In the genomic region with DNA sequence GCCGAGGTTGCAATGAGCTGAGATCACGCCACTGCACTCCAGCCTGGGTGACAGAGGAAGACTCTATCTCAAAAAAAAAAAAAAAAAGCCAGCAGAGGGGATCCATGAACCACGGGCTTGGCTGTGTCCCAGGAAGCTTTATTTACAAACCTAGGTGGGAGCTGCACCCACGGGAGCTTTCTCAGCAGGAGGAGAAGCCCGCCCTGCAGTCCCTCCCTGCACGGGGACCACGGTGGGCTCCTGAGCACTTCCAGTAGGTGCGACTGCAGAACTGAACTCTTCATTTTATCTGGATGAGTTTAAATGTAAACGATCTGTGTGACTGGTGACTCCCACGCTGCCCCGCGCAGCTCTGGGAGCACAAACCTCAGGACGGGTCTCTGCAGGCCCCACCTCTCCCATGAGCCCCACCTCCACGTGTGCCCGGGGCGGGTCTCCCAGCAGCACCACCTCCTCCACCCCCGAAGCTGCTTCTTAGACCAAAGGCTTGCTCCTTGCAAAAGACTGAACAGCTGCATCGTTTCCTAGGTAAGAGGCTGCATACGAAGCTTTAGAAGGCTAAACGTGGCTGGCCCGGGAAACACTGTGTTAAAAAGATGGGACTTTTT, we compare ENCODE assay signal across 17 cellular contexts.
DNase-seq lines count a peak whose midpoint lies in the region; ATAC-seq, FAIRE-seq and TF ChIP-seq lines count a peak whose summit lies in the region.
"Had no signal": no experiment of that assay in that cellular context is flagged by ENCODE, and none has a peak within 500 bp of the region (broad histone marks: within the 10 kb centered on the region; RNA-seq: fewer than 3 reads in every experiment).

No MANE protein-coding gene starts in this region.

- no peak overlapping the region for H2BK120ac ChIP-seq in mesendoderm (ENCODE audit: low read depth, low read length)

- no peaks in the 10 kb centered on the region for H3K36me3 ChIP-seq in HEK293 (ENCODE audit: control insufficient read depth in 2 of 2, insufficient read depth in 1 of 2, low read length in 2 of 2)
- no peaks in the 10 kb centered on the region for H3K36me3 ChIP-seq in K562 (ENCODE audit: control insufficient read depth, insufficient read depth, low read length)
- H3K36me3 ChIP-seq in mesendoderm (ENCODE audit: control insufficient read depth, insufficient read depth, low read length) = no peaks in the 10 kb centered on the region

- TF ChIP-seq EP300 in K562 (IDR thresholded peaks at IDR 0.05; ENCODE audit: low read length) = no peak

- H3K27ac Mint-ChIP-seq in activated CD4-positive, alpha-beta memory T cell treated with anti-CD3 and anti-CD28 coated beads for 36 hours = no peak overlapping the region
- H3K27ac Mint-ChIP-seq in activated CD4-positive, alpha-beta memory T cell treated with anti-CD3 and anti-CD28 coated beads, Interleukin-2, amount 10 ng/mL, durations not matched to agents 7 days and 5 days = no peak overlapping the region
- H3K27ac Mint-ChIP-seq: activated naive CD8-positive, alpha-beta T cell; CD4-positive, alpha-beta T cell had no signal

- H3K9me3 Mint-ChIP-seq in activated CD4-positive, alpha-beta memory T cell treated with anti-CD3 and anti-CD28 coated beads for 36 hours = peaks cover 6% of the 10 kb centered on the region
- peaks cover 7% of the 10 kb centered on the region for H3K9me3 Mint-ChIP-seq in activated CD4-positive, alpha-beta memory T cell treated with anti-CD3 and anti-CD28 coated beads, Interleukin-2, amount 10 ng/mL, durations not matched to agents 7 days and 5 days
- H3K9me3 Mint-ChIP-seq: CD4-positive, alpha-beta T cell had no signal

- no peak overlapping the region for H3K4ac ChIP-seq in mesendoderm (ENCODE audit: low read depth, low read length)

- no peak overlapping the region for H3K56ac ChIP-seq in mesendoderm (ENCODE audit: low read length)

- no peaks in the 10 kb centered on the region for H3K79me1 ChIP-seq in mesendoderm (ENCODE audit: low read length)

- no peak overlapping the region for H3K18ac ChIP-seq in mesendoderm (ENCODE audit: low read length)

- no peaks in the 10 kb centered on the region for H3K9me3 ChIP-seq in HEK293 (ENCODE audit: control insufficient read depth, insufficient read depth, low read depth, low read length)
- no peaks in the 10 kb centered on the region for H3K9me3 ChIP-seq in K562 (replicated peaks; ENCODE audit: control insufficient read depth, insufficient read depth, low read depth, low read length)
- H3K9me3 ChIP-seq: mucosa of descending colon had no signal

- H3K4me2 ChIP-seq in K562 (ENCODE audit: insufficient read depth, low read length) (no peak overlapping the region), mesendoderm (ENCODE audit: low read length) (no peak overlapping the region)

- no peak for TF ChIP-seq POLR2A in K562 (conservative IDR thresholded peaks at IDR 0.05)

- H2AK5ac ChIP-seq in mesendoderm (ENCODE audit: low read length) = no peak overlapping the region

- no peak overlapping the region for H3K4me3 Mint-ChIP-seq in activated CD4-positive, alpha-beta memory T cell treated with anti-CD3 and anti-CD28 coated beads for 36 hours
- no peak overlapping the region for H3K4me3 Mint-ChIP-seq in activated CD4-positive, alpha-beta memory T cell treated with anti-CD3 and anti-CD28 coated beads, Interleukin-2, amount 10 ng/mL, durations not matched to agents 7 days and 5 days
- H3K4me3 Mint-ChIP-seq: activated naive CD8-positive, alpha-beta T cell; CD4-positive, alpha-beta T cell had no signal

- H3K36me3 Mint-ChIP-seq in activated CD4-positive, alpha-beta memory T cell treated with anti-CD3 and anti-CD28 coated beads for 36 hours = no peaks in the 10 kb centered on the region
- H3K36me3 Mint-ChIP-seq in activated CD4-positive, alpha-beta memory T cell treated with anti-CD3 and anti-CD28 coated beads, Interleukin-2, amount 10 ng/mL, durations not matched to agents 7 days and 5 days (ENCODE audit: low read depth) = no peaks in the 10 kb centered on the region
- H3K36me3 Mint-ChIP-seq: activated naive CD8-positive, alpha-beta T cell; brain had no signal

- in situ Hi-C loops in K562 (cut with MboI) = loop anchor here (10.0 kb wide), 1 partner anchor 968 kb away; no protein-coding TSS in a partner anchor

- H2BK5ac ChIP-seq in mesendoderm (ENCODE audit: low read length) = no peak overlapping the region

- TF ChIP-seq RAD21 in K562 (CRISPR knock-in tag; conservative IDR thresholded peaks at IDR 0.05 in 1 of 2, IDR thresholded peaks at IDR 0.05 in 1 of 2) = no peak

- no peak overlapping the region for H2AFZ ChIP-seq in K562 (ENCODE audit: low read depth, low read length)

- no peaks in the 10 kb centered on the region for H3K4me1 Mint-ChIP-seq in activated CD4-positive, alpha-beta memory T cell treated with anti-CD3 and anti-CD28 coated beads for 36 hours (ENCODE audit: low read depth)
- no peaks in the 10 kb centered on the region for H3K4me1 Mint-ChIP-seq in activated CD4-positive, alpha-beta memory T cell treated with anti-CD3 and anti-CD28 coated beads, Interleukin-2, amount 10 ng/mL, durations not matched to agents 7 days and 5 days

- no peak overlapping the region for H3K9ac ChIP-seq in K562 (ENCODE audit: insufficient read depth in 1 of 2, low read depth in 2 of 2, low read length in 2 of 2)
- no peak overlapping the region for H3K9ac ChIP-seq in mesendoderm (ENCODE audit: low read length)

- peaks cover 15% of the 10 kb centered on the region for H3K27me3 Mint-ChIP-seq in activated CD4-positive, alpha-beta memory T cell treated with anti-CD3 and anti-CD28 coated beads for 36 hours
- peaks cover 5% of the 10 kb centered on the region for H3K27me3 Mint-ChIP-seq in activated CD4-positive, alpha-beta memory T cell treated with anti-CD3 and anti-CD28 coated beads, Interleukin-2, amount 10 ng/mL, durations not matched to agents 7 days and 5 days

- BruUV-seq in K562 (replicated peaks; lab: Mats Ljungman, UMichigan) = no TSS peak

- intact Hi-C loops in activated CD4-positive, alpha-beta memory T cell treated with anti-CD3 and anti-CD28 coated beads for 36 hours (cut with micrococcal nuclease) = loop anchor here (10.0 kb wide), 1 partner anchor 968 kb away; no protein-coding TSS in a partner anchor
- intact Hi-C loops in K562 (cut with micrococcal nuclease) = no loop called here

- H4K5ac ChIP-seq in mesendoderm (ENCODE audit: low read length) = no peak overlapping the region

- H3K23ac ChIP-seq in mesendoderm (ENCODE audit: low read length) = no peak overlapping the region

- H3K4me1 ChIP-seq in HEK293 (ENCODE audit: control insufficient read depth, insufficient read depth, low read length) (no peaks in the 10 kb centered on the region), K562 (replicated peaks in 1 of 2; ENCODE audit: control insufficient read depth in 2 of 2, insufficient read depth in 2 of 2, low read length in 2 of 2) (peaks cover 0 to 7% of the 10 kb centered on the region in 2 experiments; a peak in 1 of 5 replicates), mesendoderm (ENCODE audit: control insufficient read depth, low read depth, low read length) (no peaks in the 10 kb centered on the region)

- peak; percentile 7 for DNase-seq in activated CD4-positive, alpha-beta memory T cell treated with anti-CD3 and anti-CD28 coated beads for 36 hours
- DNase-seq in activated CD4-positive, alpha-beta memory T cell treated with anti-CD3 and anti-CD28 coated beads, Interleukin-2, amount 10 ng/mL, durations not matched to agents 7 days and 5 days = no peak
- DNase-seq in K562 (ENCODE audit: extremely low read depth in 1 of 4, low spot score in 3 of 4) (no peak), mesendoderm (peak; percentile 16), iPS-NIHi11 (ENCODE audit: low spot score) (no peak)
- DNase-seq: activated CD4-positive, CD25-positive, alpha-beta regulatory T cell; CD4-positive, alpha-beta T cell; kidney glomerular epithelial cell; occipital lobe; stimulated activated CD4-positive, alpha-beta T cell treated with anti-CD3 and anti-CD28 coated beads, Interleukin-4, amount 100 ng/mL, for 1 hour; T-helper 2 cell had no signal

- H4K20me1 ChIP-seq in K562 (replicated peaks; ENCODE audit: control insufficient read depth, insufficient read depth, low read length) = no peaks in the 10 kb centered on the region

- ATAC-seq in K562 = no peak
- ATAC-seq in HG03354 (IDR thresholded peaks at IDR 0.05; ENCODE audit: poor library complexity, severe bottlenecking, unreplicated experiment) = no peak
- no peak for ATAC-seq in GM19397 (IDR thresholded peaks at IDR 0.05; ENCODE audit: unreplicated experiment)

- CTCF ChIA-PET in activated CD4-positive, alpha-beta memory T cell treated with anti-CD3 and anti-CD28 coated beads for 36 hours (lab: Charles Lee) = interaction anchor here (0.7 to 1.9 kb wide), 3 partner anchors 163 to 1013 kb away, joined by 3 to 11 read pairs (median 4); no protein-coding TSS in a partner anchor
- CTCF ChIA-PET in activated CD4-positive, alpha-beta memory T cell treated with anti-CD3 and anti-CD28 coated beads, Interleukin-2, amount 10 ng/mL, durations not matched to agents 7 days and 5 days (lab: Charles Lee) = interaction anchor here (0.7 to 1.9 kb wide), 4 partner anchors 12 to 968 kb away, joined by 3 to 5 read pairs (median 4); no protein-coding TSS in a partner anchor
- CTCF ChIA-PET in HEK293 (lab: Yijun Ruan, JAX) (interaction anchor here (0.6 to 3.3 kb wide), 12 partner anchors 8 to 1013 kb away, joined by 3 to 23 read pairs (median 6); no protein-coding TSS in a partner anchor), K562 (lab: Yijun Ruan, JAX; ENCODE audit: low intra/inter-chr PET ratio) (interaction anchor here (0.6 to 1.8 kb wide), 3 partner anchors 164 to 1631 kb away, joined by 3 to 6 read pairs (median 3); no protein-coding TSS in a partner anchor)

- TF ChIP-seq CTCF in HEK293 (tag by site-specific recombination; IDR thresholded peaks at IDR 0.05) = no peak
- no peak for TF ChIP-seq CTCF in K562 (IDR thresholded peaks at IDR 0.05 in 2 of 3, conservative IDR thresholded peaks at IDR 0.05 in 1 of 3; ENCODE audit: insufficient read depth in 2 of 3, low read depth in 1 of 3, low read length in 3 of 3)

- no peak for FAIRE-seq in K562 (lab: Jason Lieb, UNC)

- 0% methylated on average over 13 of the region's 21 CpGs for WGBS in K562 (ENCODE audit: insufficient coverage, low coverage, missing lambda C conversion rate)
- WGBS in mesendoderm (ENCODE audit: extremely low coverage, insufficient coverage, low lambda C conversion rate) = no CpG with 5 or more reads among the region's 21 CpGs

- POLR2A ChIA-PET in activated CD4-positive, alpha-beta memory T cell treated with anti-CD3 and anti-CD28 coated beads for 36 hours (lab: Charles Lee) = no interaction called here
- POLR2A ChIA-PET in activated CD4-positive, alpha-beta memory T cell treated with anti-CD3 and anti-CD28 coated beads, Interleukin-2, amount 10 ng/mL, durations not matched to agents 7 days and 5 days (lab: Charles Lee) = no interaction called here
- POLR2A ChIA-PET in HEK293 (lab: Yijun Ruan, JAX) = no interaction called here
- POLR2A ChIA-PET in K562 (lab: Yijun Ruan, JAX) = no interaction called here

- no peak overlapping the region for H2BK15ac ChIP-seq in mesendoderm (replicated peaks; ENCODE audit: low read depth)

- H3K27me3 ChIP-seq in K562 (ENCODE audit: control insufficient read depth in 2 of 2, insufficient read depth in 2 of 2, low read length in 2 of 2) = peaks cover 6 to 33% of the 10 kb centered on the region in 2 experiments; a peak in 4 of 5 replicates
- H3K27me3 ChIP-seq in mesendoderm (ENCODE audit: insufficient read depth, low read length, poor library complexity) = no peaks in the 10 kb centered on the region

- no peak overlapping the region for H3K4me3 ChIP-seq in HEK293 (ENCODE audit: low read depth, low read length)
- no peak overlapping the region for H3K4me3 ChIP-seq in K562
- no peak overlapping the region for H3K4me3 ChIP-seq in mesendoderm (ENCODE audit: low read length)
- H3K4me3 ChIP-seq: mucosa of descending colon had no signal

- H3K79me2 ChIP-seq in K562 (ENCODE audit: control insufficient read depth, insufficient read depth, low read length) (no peaks in the 10 kb centered on the region), mesendoderm (ENCODE audit: control insufficient read depth, insufficient read depth, low read length) (no peaks in the 10 kb centered on the region)

- no peaks in the 10 kb centered on the region for H3K9me1 ChIP-seq in K562 (ENCODE audit: control insufficient read depth, insufficient read depth, low read length)

- H3K27ac ChIP-seq in HEK293 (ENCODE audit: extremely low read depth, low read depth, low read length) (no peak overlapping the region), K562 (ENCODE audit: extremely low read depth, low read depth, low read length) (no peak overlapping the region), mesendoderm (ENCODE audit: low read depth, low read length) (no peak overlapping the region)

- H4K8ac ChIP-seq in mesendoderm (ENCODE audit: low read depth, low read length) = no peak overlapping the region

Comparison
In these comparisons a context has a peak if more than half of its experiments do, and no peak if none do; other contexts are left out.
1. DNase-seq: peak in activated CD4-positive, alpha-beta memory T cell treated with anti-CD3 and anti-CD28 coated beads for 36 hours (single experiment) and mesendoderm (single experiment); none in activated CD4-positive, alpha-beta memory T cell treated with anti-CD3 and anti-CD28 coated beads, Interleukin-2, amount 10 ng/mL, durations not matched to agents 7 days and 5 days (single experiment), K562 (0 of 4) and iPS-NIHi11 (single experiment).